Comparison of ENCODE assay signal across 2 cellular contexts in the genomic region with DNA sequence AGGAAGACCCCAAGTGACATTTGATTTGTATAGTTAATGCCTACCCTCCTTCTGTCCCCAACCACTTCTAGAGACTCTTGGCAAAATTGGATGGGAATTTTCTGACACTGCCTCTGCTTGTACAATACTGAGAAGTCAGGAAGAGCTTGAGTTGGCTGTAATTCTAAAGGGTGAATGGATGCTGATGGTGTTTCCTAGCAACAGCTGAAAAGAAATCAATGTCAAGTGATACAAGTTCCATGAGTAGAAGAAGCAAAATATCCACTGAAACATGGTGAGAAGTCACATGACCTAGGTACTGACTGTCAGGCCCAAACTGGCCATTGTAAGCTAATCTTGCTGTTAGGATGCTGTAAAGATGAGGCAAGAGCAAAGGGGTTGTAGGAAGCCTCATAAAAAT.
A peak's percentile ranks its signal among the peaks of the same experiment; 100 is the strongest.
TF ChIP-seq lines count a peak whose summit lies in the region.

No MANE protein-coding gene starts in this region.

TF ChIP-seq in K562, 482 proteins besides CTCF, POLR2A, EP300 and RAD21:
- TF ChIP-seq, protein P1, sequence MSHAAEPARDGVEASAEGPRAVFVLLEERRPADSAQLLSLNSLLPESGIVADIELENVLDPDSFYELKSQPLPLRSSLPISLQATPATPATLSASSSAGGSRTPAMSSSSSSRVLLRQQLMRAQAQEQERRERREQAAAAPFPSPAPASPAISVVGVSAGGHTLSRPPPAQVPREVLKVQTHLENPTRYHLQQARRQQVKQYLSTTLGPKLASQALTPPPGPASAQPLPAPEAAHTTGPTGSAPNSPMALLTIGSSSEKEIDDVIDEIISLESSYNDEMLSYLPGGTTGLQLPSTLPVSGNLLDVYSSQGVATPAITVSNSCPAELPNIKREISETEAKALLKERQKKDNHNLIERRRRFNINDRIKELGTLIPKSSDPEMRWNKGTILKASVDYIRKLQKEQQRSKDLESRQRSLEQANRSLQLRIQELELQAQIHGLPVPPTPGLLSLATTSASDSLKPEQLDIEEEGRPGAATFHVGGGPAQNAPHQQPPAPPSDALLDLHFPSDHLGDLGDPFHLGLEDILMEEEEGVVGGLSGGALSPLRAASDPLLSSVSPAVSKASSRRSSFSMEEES (CRISPR knock-in tag; IDR thresholded peaks at IDR 0.05): peak; percentile 80
- TF ChIP-seq RFX1 (IDR thresholded peaks at IDR 0.05) (peak; percentile 38; the same call in 1 of the 2 replicates), SRSF9 (IDR thresholded peaks at IDR 0.05; ENCODE audit: borderline replicate concordance, low read depth, low read length) (no peak)

TF ChIP-seq in neural cell, 6 proteins besides CTCF, POLR2A, EP300 and RAD21:
- TF ChIP-seq, protein P2, sequence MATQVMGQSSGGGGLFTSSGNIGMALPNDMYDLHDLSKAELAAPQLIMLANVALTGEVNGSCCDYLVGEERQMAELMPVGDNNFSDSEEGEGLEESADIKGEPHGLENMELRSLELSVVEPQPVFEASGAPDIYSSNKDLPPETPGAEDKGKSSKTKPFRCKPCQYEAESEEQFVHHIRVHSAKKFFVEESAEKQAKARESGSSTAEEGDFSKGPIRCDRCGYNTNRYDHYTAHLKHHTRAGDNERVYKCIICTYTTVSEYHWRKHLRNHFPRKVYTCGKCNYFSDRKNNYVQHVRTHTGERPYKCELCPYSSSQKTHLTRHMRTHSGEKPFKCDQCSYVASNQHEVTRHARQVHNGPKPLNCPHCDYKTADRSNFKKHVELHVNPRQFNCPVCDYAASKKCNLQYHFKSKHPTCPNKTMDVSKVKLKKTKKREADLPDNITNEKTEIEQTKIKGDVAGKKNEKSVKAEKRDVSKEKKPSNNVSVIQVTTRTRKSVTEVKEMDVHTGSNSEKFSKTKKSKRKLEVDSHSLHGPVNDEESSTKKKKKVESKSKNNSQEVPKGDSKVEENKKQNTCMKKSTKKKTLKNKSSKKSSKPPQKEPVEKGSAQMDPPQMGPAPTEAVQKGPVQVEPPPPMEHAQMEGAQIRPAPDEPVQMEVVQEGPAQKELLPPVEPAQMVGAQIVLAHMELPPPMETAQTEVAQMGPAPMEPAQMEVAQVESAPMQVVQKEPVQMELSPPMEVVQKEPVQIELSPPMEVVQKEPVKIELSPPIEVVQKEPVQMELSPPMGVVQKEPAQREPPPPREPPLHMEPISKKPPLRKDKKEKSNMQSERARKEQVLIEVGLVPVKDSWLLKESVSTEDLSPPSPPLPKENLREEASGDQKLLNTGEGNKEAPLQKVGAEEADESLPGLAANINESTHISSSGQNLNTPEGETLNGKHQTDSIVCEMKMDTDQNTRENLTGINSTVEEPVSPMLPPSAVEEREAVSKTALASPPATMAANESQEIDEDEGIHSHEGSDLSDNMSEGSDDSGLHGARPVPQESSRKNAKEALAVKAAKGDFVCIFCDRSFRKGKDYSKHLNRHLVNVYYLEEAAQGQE (IDR thresholded peaks at IDR 0.05; ENCODE audit: borderline replicate concordance): peak; percentile 66
- TF ChIP-seq SMC3 (conservative IDR thresholded peaks at IDR 0.05; ENCODE audit: poor library complexity) (no peak), EZH2 (IDR thresholded peaks at IDR 0.05; ENCODE audit: borderline replicate concordance, insufficient read depth, low read length, poor library complexity, severe bottlenecking) (no peak), MXI1 (conservative IDR thresholded peaks at IDR 0.05; ENCODE audit: poor library complexity, severe bottlenecking) (peak; percentile 19), POLR2AphosphoS5 (IDR thresholded peaks at IDR 0.05) (no peak), TAF1 (IDR thresholded peaks at IDR 0.05; ENCODE audit: low read depth) (no peak)
